In genomic region chr12:95544756-95545155, GRCh38 we compare ENCODE assay signal across 26 cellular contexts. TPM values are rescaled to one million over a fixed set of nuclear protein-coding genes. Genes with fewer than 3 reads are reported as not detected.
"Had no signal": no experiment of that assay in that cellular context is flagged by ENCODE, and none has a peak within 500 bp of the region (broad histone marks: within the 10 kb centered on the region; RNA-seq: fewer than 3 reads in every experiment).

No MANE protein-coding gene starts in this region.

- H3K9me3 Mint-ChIP-seq: activated B cell treated with CpG ODN at 0.5 μM for 24 hours; dendritic cell treated with granulocyte-macrophage colony-stimulating factor and Interleukin-4, amounts not matched to agents 40 ng/mL and 50 ng/mL, for 4 days; natural killer cell; stimulated activated effector memory CD8-positive, alpha-beta T cell treated with anti-CD3 and anti-CD28 coated beads, Interleukin-12 subunit alpha, Interleukin-12 subunit beta, amount 100 ng/mL, for 72 hours had no signal

- H3K27ac ChIP-seq: cardiac muscle cell, foreskin keratinocyte, neutrophil, ovary, stomach, suprapubic skin, transverse colon had no signal

- H3K36me3 Mint-ChIP-seq: natural killer cell; stimulated activated effector memory CD8-positive, alpha-beta T cell treated with anti-CD3 and anti-CD28 coated beads, Interleukin-12 subunit alpha, Interleukin-12 subunit beta, amount 100 ng/mL, for 72 hours; T-cell had no signal

- FAIRE-seq: urothelium cell line had no signal

- ATAC-seq: foreskin keratinocyte; left cardiac atrium; natural killer cell; right cardiac atrium; stimulated activated effector memory CD8-positive, alpha-beta T cell treated with anti-CD3 and anti-CD28 coated beads, Interleukin-12 subunit alpha, Interleukin-12 subunit beta, amount 100 ng/mL, for 72 hours; T-cell had no signal

- DNase-seq: activated B cell treated with CpG ODN at 0.5 μM for 24 hours; activated CD4-positive, alpha-beta memory T cell treated with anti-CD3 and anti-CD28 coated beads for 36 hours; activated CD4-positive, alpha-beta T cell treated with anti-CD3 and anti-CD28 coated beads for 4 hours; activated naive CD4-positive, alpha-beta T cell treated with anti-CD3 and anti-CD28 coated beads for 36 hours; activated naive CD8-positive, alpha-beta T cell treated with anti-CD3 and anti-CD28 coated beads, Interleukin-2, amount 10 ng/mL, durations not matched to agents 7 days and 5 days; activated T-cell treated with anti-CD3 and anti-CD28 coated beads, Interleukin-2, amount 50 U/mL, for 48 hours; amygdala; effector CD4-positive, alpha-beta T cell; foreskin keratinocyte; left cardiac atrium; midbrain; natural killer cell; ovary; right cardiac atrium; stimulated activated CD4-positive, alpha-beta T cell treated with anti-CD3 and anti-CD28 coated beads, Interleukin-1b, Interleukin-23, amount 100 ng/mL, for 48 hours; stomach; T-cell; T1000; transverse colon had no signal

- H3K4me1 ChIP-seq: foreskin keratinocyte had no signal

- H3K4me3 ChIP-seq: cardiac muscle cell, ovary, stomach, suprapubic skin, transverse colon had no signal

- H3K4me3 Mint-ChIP-seq: activated B cell treated with CpG ODN at 0.5 μM for 24 hours; activated CD4-positive, alpha-beta memory T cell treated with anti-CD3 and anti-CD28 coated beads for 36 hours; activated naive CD4-positive, alpha-beta T cell treated with anti-CD3 and anti-CD28 coated beads for 36 hours; activated naive CD8-positive, alpha-beta T cell treated with anti-CD3 and anti-CD28 coated beads, Interleukin-2, amount 10 ng/mL, durations not matched to agents 7 days and 5 days; dendritic cell treated with granulocyte-macrophage colony-stimulating factor and Interleukin-4, amounts not matched to agents 40 ng/mL and 50 ng/mL, for 4 days; natural killer cell; stimulated activated effector memory CD8-positive, alpha-beta T cell treated with anti-CD3 and anti-CD28 coated beads, Interleukin-12 subunit alpha, Interleukin-12 subunit beta, amount 100 ng/mL, for 72 hours; T-cell had no signal

- H3K4me1 Mint-ChIP-seq: stimulated activated effector memory CD8-positive, alpha-beta T cell treated with anti-CD3 and anti-CD28 coated beads, Interleukin-12 subunit alpha, Interleukin-12 subunit beta, amount 100 ng/mL, for 72 hours had no signal

- H3K27me3 ChIP-seq: ovary had no signal

- H3K9me3 ChIP-seq: ovary, suprapubic skin, transverse colon had no signal

- H3K27me3 Mint-ChIP-seq: activated B cell treated with CpG ODN at 0.5 μM for 24 hours; activated naive CD8-positive, alpha-beta T cell treated with anti-CD3 and anti-CD28 coated beads, Interleukin-2, amount 10 ng/mL, durations not matched to agents 7 days and 5 days had no signal

- H3K27ac Mint-ChIP-seq: activated B cell treated with CpG ODN at 0.5 μM for 24 hours; activated CD4-positive, alpha-beta memory T cell treated with anti-CD3 and anti-CD28 coated beads for 36 hours; activated naive CD4-positive, alpha-beta T cell treated with anti-CD3 and anti-CD28 coated beads for 36 hours; activated naive CD8-positive, alpha-beta T cell treated with anti-CD3 and anti-CD28 coated beads, Interleukin-2, amount 10 ng/mL, durations not matched to agents 7 days and 5 days; dendritic cell treated with granulocyte-macrophage colony-stimulating factor and Interleukin-4, amounts not matched to agents 40 ng/mL and 50 ng/mL, for 4 days; natural killer cell; stimulated activated effector memory CD8-positive, alpha-beta T cell treated with anti-CD3 and anti-CD28 coated beads, Interleukin-12 subunit alpha, Interleukin-12 subunit beta, amount 100 ng/mL, for 72 hours; T-cell had no signal

- H3K36me3 ChIP-seq: cardiac muscle cell, neutrophil, ovary, stomach, suprapubic skin, transverse colon had no signal

RNA-seq across cellular contexts. Expression of gene USP44, which starts 6.5 kb away (rescaled TPM):
- total RNA-seq: chondrocyte, foreskin keratinocyte had no signal
- polyA plus RNA-seq: foreskin keratinocyte had no signal
